Comparison of ENCODE assay signal across 19 cellular contexts in genomic region chrX:39519566-39520301, GRCh38.
DNase-seq lines count a peak whose midpoint lies in the region; ATAC-seq, FAIRE-seq and TF ChIP-seq lines count a peak whose summit lies in the region.
"Had no signal": no experiment of that assay in that cellular context is flagged by ENCODE, and none has a peak within 500 bp of the region (broad histone marks: within the 10 kb centered on the region; RNA-seq: fewer than 3 reads in every experiment).

No MANE protein-coding gene starts in this region.

- no peak overlapping the region for H3K4me3 ChIP-seq in bronchial epithelial cell (ENCODE audit: low read depth, low read length)
- H3K4me3 ChIP-seq: transverse colon had no signal

- no peak for ATAC-seq in GM21737 (IDR thresholded peaks at IDR 0.05; ENCODE audit: unreplicated experiment)
- ATAC-seq: T-helper 17 cell had no signal

- peaks cover 33% of the 10 kb centered on the region for H3K4me1 Mint-ChIP-seq in mesothelial cell of epicardium
- H3K4me1 Mint-ChIP-seq: immature natural killer cell, T-helper 17 cell had no signal

- peak overlapping the region; percentile 83 for H3K27ac Mint-ChIP-seq in mesothelial cell of epicardium
- H3K27ac Mint-ChIP-seq: immature natural killer cell, T-helper 17 cell had no signal

- peak; percentile 40 for DNase-seq in D341Med (ENCODE audit: low spot score)
- DNase-seq in NCI-H2227 (lab: John Stamatoyannopoulos, UW; ENCODE audit: unreplicated experiment) = peak; percentile 59
- no peak for DNase-seq in bronchial epithelial cell (ENCODE audit: low read depth)
- no peak for DNase-seq in mesothelial cell of epicardium (ENCODE audit: low spot score in 2 of 2, unreplicated experiment in 2 of 2)
- no peak for DNase-seq in H4 (ENCODE audit: low spot score)
- no peak for DNase-seq in AG20443 (ENCODE audit: low spot score)
- no peak for DNase-seq in putamen (ENCODE audit: low spot score)
- DNase-seq: activated CD4-positive, CD25-positive, alpha-beta regulatory T cell; activated gamma-delta T cell; cortex of kidney; immature natural killer cell; mammary epithelial cell; sigmoid colon; stimulated activated CD4-positive, alpha-beta T cell treated with anti-CD3 and anti-CD28 coated beads, Interleukin-2, amount 100 ng/mL, for 24 hours; T-helper 17 cell; transverse colon had no signal

- FAIRE-seq in bronchial epithelial cell (lab: Jason Lieb, UNC) = peak; percentile 60
- FAIRE-seq: H54 had no signal

- H3K27me3 Mint-ChIP-seq in mesothelial cell of epicardium (ENCODE audit: low read depth) = no peaks in the 10 kb centered on the region
- H3K27me3 Mint-ChIP-seq: T-helper 17 cell had no signal

- H3K36me3 Mint-ChIP-seq in mesothelial cell of epicardium = no peaks in the 10 kb centered on the region
- H3K36me3 Mint-ChIP-seq: immature natural killer cell had no signal

- H3K4me3 Mint-ChIP-seq in mesothelial cell of epicardium = no peak overlapping the region
- H3K4me3 Mint-ChIP-seq: immature natural killer cell, T-helper 17 cell had no signal

- no peaks in the 10 kb centered on the region for H3K36me3 ChIP-seq in bronchial epithelial cell (ENCODE audit: control insufficient read depth, insufficient read depth, low read length)
- H3K36me3 ChIP-seq: ascending aorta, sigmoid colon, transverse colon had no signal

- H3K27me3 ChIP-seq in bronchial epithelial cell (ENCODE audit: control insufficient read depth, insufficient read depth, low read length) = peaks cover 9% of the 10 kb centered on the region
- H3K27me3 ChIP-seq: ascending aorta, sigmoid colon, transverse colon had no signal

- peaks cover 14% of the 10 kb centered on the region for H3K9me3 Mint-ChIP-seq in mesothelial cell of epicardium
- H3K9me3 Mint-ChIP-seq: immature natural killer cell had no signal

- no peak for TF ChIP-seq CTCF in bronchial epithelial cell (IDR thresholded peaks at IDR 0.05; ENCODE audit: insufficient read depth, low read length, severe bottlenecking)
- TF ChIP-seq CTCF in mesothelial cell of epicardium (IDR thresholded peaks at IDR 0.05; ENCODE audit: unreplicated experiment) = no peak

Comparison
In these comparisons a context has a peak if more than half of its experiments do, and no peak if none do; other contexts are left out.
1. DNase-seq: peak in D341Med (single experiment) and NCI-H2227 (single experiment); none in bronchial epithelial cell (single experiment), mesothelial cell of epicardium (0 of 2), H4 (single experiment), AG20443 (single experiment) and putamen (single experiment).